In the genomic region with DNA sequence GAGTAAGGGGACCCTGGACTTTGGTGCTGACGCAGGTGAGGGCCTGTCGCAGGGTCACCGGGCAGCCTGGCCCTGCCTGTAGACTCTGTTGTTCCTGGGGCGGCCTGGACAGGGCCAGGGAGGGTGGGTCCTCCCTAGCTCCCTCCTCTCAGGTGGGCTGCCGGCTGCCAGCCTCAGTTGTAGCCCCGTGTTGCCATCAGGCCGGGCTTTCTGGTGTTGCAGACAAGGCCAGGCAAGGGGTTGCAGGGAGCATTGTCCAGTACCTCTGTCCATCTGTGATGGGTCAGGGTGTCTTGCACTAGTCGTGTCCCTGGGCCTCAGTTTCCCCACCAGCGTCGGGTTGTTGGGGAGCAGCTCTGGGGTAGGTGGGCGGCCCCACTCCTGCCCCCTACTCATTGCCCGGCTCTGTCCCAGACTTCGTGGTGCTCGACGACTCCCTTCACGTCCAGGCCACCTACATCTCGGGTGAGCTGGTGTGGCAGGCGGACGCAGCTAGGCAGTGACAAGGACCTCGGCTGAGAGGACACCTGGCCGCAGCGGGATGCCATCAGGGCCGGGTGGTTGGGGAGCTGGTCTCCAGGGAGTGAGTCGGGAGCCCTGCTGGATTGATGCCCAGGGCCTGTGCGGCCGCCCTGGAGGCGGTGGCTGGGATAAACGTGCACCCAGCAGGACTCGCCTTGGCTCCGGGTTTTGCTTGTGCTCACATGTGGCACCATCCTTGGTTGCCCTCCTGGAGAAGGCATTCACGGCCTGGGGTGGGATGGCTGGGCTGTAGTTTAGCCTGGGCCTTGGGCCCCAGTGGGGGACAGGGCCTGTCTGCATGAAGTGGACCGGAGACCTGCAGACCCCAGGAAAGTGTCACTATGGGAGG, we compare ENCODE assay signal across 1 cellular context.
TF ChIP-seq lines count a peak whose summit lies in the region.

No MANE protein-coding gene starts in this region.

TF ChIP-seq in SK-N-SH, 30 proteins besides CTCF, POLR2A, EP300 and RAD21 (continued from another document):
- TF ChIP-seq, protein P1, sequence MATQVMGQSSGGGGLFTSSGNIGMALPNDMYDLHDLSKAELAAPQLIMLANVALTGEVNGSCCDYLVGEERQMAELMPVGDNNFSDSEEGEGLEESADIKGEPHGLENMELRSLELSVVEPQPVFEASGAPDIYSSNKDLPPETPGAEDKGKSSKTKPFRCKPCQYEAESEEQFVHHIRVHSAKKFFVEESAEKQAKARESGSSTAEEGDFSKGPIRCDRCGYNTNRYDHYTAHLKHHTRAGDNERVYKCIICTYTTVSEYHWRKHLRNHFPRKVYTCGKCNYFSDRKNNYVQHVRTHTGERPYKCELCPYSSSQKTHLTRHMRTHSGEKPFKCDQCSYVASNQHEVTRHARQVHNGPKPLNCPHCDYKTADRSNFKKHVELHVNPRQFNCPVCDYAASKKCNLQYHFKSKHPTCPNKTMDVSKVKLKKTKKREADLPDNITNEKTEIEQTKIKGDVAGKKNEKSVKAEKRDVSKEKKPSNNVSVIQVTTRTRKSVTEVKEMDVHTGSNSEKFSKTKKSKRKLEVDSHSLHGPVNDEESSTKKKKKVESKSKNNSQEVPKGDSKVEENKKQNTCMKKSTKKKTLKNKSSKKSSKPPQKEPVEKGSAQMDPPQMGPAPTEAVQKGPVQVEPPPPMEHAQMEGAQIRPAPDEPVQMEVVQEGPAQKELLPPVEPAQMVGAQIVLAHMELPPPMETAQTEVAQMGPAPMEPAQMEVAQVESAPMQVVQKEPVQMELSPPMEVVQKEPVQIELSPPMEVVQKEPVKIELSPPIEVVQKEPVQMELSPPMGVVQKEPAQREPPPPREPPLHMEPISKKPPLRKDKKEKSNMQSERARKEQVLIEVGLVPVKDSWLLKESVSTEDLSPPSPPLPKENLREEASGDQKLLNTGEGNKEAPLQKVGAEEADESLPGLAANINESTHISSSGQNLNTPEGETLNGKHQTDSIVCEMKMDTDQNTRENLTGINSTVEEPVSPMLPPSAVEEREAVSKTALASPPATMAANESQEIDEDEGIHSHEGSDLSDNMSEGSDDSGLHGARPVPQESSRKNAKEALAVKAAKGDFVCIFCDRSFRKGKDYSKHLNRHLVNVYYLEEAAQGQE (IDR thresholded peaks at IDR 0.05; ENCODE audit: low read depth, low read length) = no peak
- TF ChIP-seq, protein P2, sequence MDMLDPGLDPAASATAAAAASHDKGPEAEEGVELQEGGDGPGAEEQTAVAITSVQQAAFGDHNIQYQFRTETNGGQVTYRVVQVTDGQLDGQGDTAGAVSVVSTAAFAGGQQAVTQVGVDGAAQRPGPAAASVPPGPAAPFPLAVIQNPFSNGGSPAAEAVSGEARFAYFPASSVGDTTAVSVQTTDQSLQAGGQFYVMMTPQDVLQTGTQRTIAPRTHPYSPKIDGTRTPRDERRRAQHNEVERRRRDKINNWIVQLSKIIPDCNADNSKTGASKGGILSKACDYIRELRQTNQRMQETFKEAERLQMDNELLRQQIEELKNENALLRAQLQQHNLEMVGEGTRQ (IDR thresholded peaks at IDR 0.05; ENCODE audit: borderline replicate concordance, low read depth, low read length) = no peak
- TF ChIP-seq RXRA (IDR thresholded peaks at IDR 0.05; ENCODE audit: borderline replicate concordance, low read depth) (no peak), RFX5 (IDR thresholded peaks at IDR 0.05; ENCODE audit: low read length) (no peak), SMC3 (IDR thresholded peaks at IDR 0.05; ENCODE audit: low read depth, low read length) (no peak), RCOR1 (IDR thresholded peaks at IDR 0.05; ENCODE audit: low read length) (no peak), TEAD4 (IDR thresholded peaks at IDR 0.05; ENCODE audit: borderline replicate concordance, insufficient read depth) (no peak), GATA2 (CRISPR knock-in tag; IDR thresholded peaks at IDR 0.05) (no peak), JUND (IDR thresholded peaks at IDR 0.05) (no peak), FOXM1 (IDR thresholded peaks at IDR 0.05; ENCODE audit: low read depth) (no peak), GABPA (IDR thresholded peaks at IDR 0.05; ENCODE audit: low read depth) (no peak), EZH2phosphoT487 (IDR thresholded peaks at IDR 0.05; ENCODE audit: borderline replicate concordance, low read depth) (no peak), TAF1 (IDR thresholded peaks at IDR 0.05; ENCODE audit: borderline replicate concordance, low read depth, low read length) (no peak)
- TF ChIP-seq, protein P3, sequence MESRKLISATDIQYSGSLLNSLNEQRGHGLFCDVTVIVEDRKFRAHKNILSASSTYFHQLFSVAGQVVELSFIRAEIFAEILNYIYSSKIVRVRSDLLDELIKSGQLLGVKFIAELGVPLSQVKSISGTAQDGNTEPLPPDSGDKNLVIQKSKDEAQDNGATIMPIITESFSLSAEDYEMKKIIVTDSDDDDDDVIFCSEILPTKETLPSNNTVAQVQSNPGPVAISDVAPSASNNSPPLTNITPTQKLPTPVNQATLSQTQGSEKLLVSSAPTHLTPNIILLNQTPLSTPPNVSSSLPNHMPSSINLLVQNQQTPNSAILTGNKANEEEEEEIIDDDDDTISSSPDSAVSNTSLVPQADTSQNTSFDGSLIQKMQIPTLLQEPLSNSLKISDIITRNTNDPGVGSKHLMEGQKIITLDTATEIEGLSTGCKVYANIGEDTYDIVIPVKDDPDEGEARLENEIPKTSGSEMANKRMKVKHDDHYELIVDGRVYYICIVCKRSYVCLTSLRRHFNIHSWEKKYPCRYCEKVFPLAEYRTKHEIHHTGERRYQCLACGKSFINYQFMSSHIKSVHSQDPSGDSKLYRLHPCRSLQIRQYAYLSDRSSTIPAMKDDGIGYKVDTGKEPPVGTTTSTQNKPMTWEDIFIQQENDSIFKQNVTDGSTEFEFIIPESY (IDR thresholded peaks at IDR 0.05; ENCODE audit: borderline replicate concordance, low read depth) = no peak
- TF ChIP-seq, protein P4, sequence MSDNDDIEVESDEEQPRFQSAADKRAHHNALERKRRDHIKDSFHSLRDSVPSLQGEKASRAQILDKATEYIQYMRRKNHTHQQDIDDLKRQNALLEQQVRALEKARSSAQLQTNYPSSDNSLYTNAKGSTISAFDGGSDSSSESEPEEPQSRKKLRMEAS (IDR thresholded peaks at IDR 0.05; ENCODE audit: low read depth) = no peak
